ENCODE assay signal across 27 cellular contexts in the genomic region with DNA sequence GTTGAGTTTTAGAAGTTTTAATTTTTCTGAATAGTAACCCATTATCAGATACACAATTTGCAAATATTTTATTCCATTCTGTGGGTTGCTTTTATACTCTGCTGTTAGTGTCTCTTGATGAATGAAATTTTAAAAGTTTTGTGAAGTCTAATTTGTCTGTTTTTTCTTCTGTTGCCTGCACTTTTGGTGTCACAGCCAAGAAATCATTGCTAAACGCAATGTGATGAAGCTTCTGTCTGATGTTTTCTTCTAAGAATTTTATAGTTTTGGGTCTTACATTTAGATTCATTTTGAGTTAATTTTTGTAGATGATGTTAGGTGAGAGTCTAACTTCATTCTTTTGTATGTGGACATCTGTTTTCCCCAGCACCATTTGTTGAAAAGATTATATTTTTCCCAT.
"Had no signal": no experiment of that assay in that cellular context is flagged by ENCODE, and none has a peak within 500 bp of the region (broad histone marks: within the 10 kb centered on the region; RNA-seq: fewer than 3 reads in every experiment).

No MANE protein-coding gene starts in this region.

- H3K4me1 ChIP-seq: stomach, suprapubic skin, testis, thyroid gland, tibial artery, tibial nerve, transverse colon, upper lobe of left lung, upper lobe of right lung, uterus, vagina had no signal

- H3K27ac ChIP-seq: stomach, suprapubic skin, testis, thoracic aorta, thyroid gland, tibial artery, tibial nerve, transverse colon, upper lobe of left lung, upper lobe of right lung, uterus, vagina had no signal

- H3K36me3 ChIP-seq: stomach, suprapubic skin, thoracic aorta, thyroid gland, tibial artery, tibial nerve, transverse colon, upper lobe of left lung, upper lobe of right lung, uterus, vagina had no signal

- H3K27me3 ChIP-seq: stomach, suprapubic skin, testis, thyroid gland, tibial artery, tibial nerve, transverse colon, upper lobe of left lung, upper lobe of right lung, uterus, vagina had no signal

- ATAC-seq: stimulated activated effector memory CD8-positive, alpha-beta T cell treated with anti-CD3 and anti-CD28 coated beads, Interleukin-12 subunit alpha, Interleukin-12 subunit beta, amount 100 ng/mL, for 72 hours; stimulated activated memory B cell treated with anti-CD40 and anti-IgM and Interleukin-4, amounts not matched to agents 10 μg/mL and 1 μg/mL and 100 μg/mL, for 72 hours; stimulated activated naive B cell treated with anti-CD40 and anti-IgM and Interleukin-4, amounts not matched to agents 10 μg/mL and 1 μg/mL and 100 μg/mL, for 72 hours; stimulated activated naive CD8-positive, alpha-beta T cell treated with anti-CD3 and anti-CD28 coated beads, Interleukin-15, amount 100 ng/mL, for 72 hours; stimulated activated naive CD8-positive, alpha-beta T cell treated with anti-CD3 and anti-CD28 coated beads, Interleukin-15, Interleukin-2, amounts not matched to agents 100 U/mL and 50 U/mL, for 24 hours; upper lobe of right lung had no signal

- H3K9me3 ChIP-seq: suprapubic skin, testis, thoracic aorta, thyroid gland, transverse colon, upper lobe of right lung, uterus, vagina had no signal

- DNase-seq: stimulated activated CD4-positive, alpha-beta T cell treated with anti-CD3 and anti-CD28 coated beads, Interleukin-2, amount 100 ng/mL, for 48 hours; stimulated activated CD4-positive, alpha-beta T cell treated with anti-CD3 and anti-CD28 coated beads, Interleukin-4, amount 100 ng/mL, for 1 hour; stimulated activated CD4-positive, alpha-beta T cell treated with anti-CD3 and anti-CD28 coated beads, Interleukin-4, amount 100 ng/mL, for 24 hours; stimulated activated CD4-positive, alpha-beta T cell treated with anti-CD3 and anti-CD28 coated beads, Interleukin-4, amount 100 ng/mL, for 4 hours; stimulated activated CD8-positive, alpha-beta memory T cell treated with anti-CD3 and anti-CD28 coated beads, Interleukin-4, amount 100 ng/mL, for 48 hours; stimulated activated naive B cell treated with anti-CD40 and anti-IgM and Interleukin-4, amounts not matched to agents 10 μg/mL and 1 μg/mL and 100 μg/mL, for 72 hours; stimulated activated naive CD4-positive, alpha-beta T cell; stimulated activated naive CD4-positive, alpha-beta T cell treated with Interleukin-2 at 50 U/mL for 16 hours; stimulated activated naive CD8-positive, alpha-beta T cell treated with anti-CD3 and anti-CD28 coated beads, Interleukin-15, amount 100 ng/mL, for 72 hours; stimulated activated naive CD8-positive, alpha-beta T cell treated with anti-CD3 and anti-CD28 coated beads, Interleukin-15, Interleukin-2, amounts not matched to agents 100 U/mL and 50 U/mL, for 24 hours; stomach; substantia nigra; testis; thyroid gland; tibial artery; transverse colon; trophoblast cell; upper lobe of left lung; upper lobe of right lung; uterus had no signal

- H3K4me3 ChIP-seq: stomach, suprapubic skin, testis, thoracic aorta, thyroid gland, tibial artery, tibial nerve, transverse colon, upper lobe of left lung, upper lobe of right lung, uterus, vagina had no signal

- FAIRE-seq: urothelium cell line had no signal
